ENCODE assay signal across 19 cellular contexts in the genomic region with DNA sequence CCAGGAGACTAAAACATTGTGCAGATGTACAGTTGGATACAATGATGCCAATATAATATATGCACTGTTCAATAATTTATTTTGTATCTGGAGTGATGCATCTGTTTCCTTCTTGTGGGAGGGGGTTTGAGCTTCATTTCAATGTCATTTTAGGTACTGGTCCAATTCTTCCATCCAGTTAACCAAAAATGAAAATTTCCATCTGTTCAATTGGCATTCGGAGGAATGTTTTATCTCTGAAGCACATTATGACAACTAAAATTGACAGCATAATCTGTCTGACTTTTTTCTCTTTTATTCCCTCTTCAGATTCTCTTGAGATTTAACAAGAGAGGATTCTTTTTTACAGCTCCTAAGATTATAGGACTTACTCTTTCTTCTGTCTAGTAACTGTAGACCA. TPM values are rescaled to one million over a fixed set of nuclear protein-coding genes. Genes with fewer than 3 reads are reported as not detected.
DNase-seq lines count a peak whose midpoint lies in the region; ATAC-seq and TF ChIP-seq lines count a peak whose summit lies in the region.
"Had no signal": no experiment of that assay in that cellular context is flagged by ENCODE, and none has a peak within 500 bp of the region (broad histone marks: within the 10 kb centered on the region; RNA-seq: fewer than 3 reads in every experiment).

No MANE protein-coding gene starts in this region.

- no peaks in the 10 kb centered on the region for H3K27me3 ChIP-seq in A673 (replicated peaks; ENCODE audit: insufficient read depth, low read depth, low read length, poor library complexity)
- H3K27me3 ChIP-seq: BE2C; BLaER1 treated with 17β-estradiol and CSF1 and Interleukin-3, amounts not matched to agents 10 nM and 100 nM had no signal

- no peaks in the 10 kb centered on the region for H3K9me3 ChIP-seq in A673 (ENCODE audit: low read depth, low read length, poor library complexity, severe bottlenecking)
- H3K9me3 ChIP-seq: BE2C had no signal

- no peak overlapping the region for H3K4me3 ChIP-seq in A673 (ENCODE audit: low read depth, low read length, poor library complexity, severe bottlenecking)
- H3K4me3 ChIP-seq: BLaER1 treated with 17β-estradiol and CSF1 and Interleukin-3, amounts not matched to agents 10 nM and 100 nM; GM23248 had no signal

- CTCF ChIA-PET in A673 (lab: Charles Lee): no interaction called here

- POLR2A ChIA-PET in A673 (lab: Charles Lee; ENCODE audit: low non-redundant PET): no interaction called here

- H3K4me1 ChIP-seq in A673 (ENCODE audit: insufficient read depth, low read length, poor library complexity, severe bottlenecking): peaks cover 17% of the 10 kb centered on the region
- H3K4me1 ChIP-seq: BE2C; BLaER1 treated with 17β-estradiol and CSF1 and Interleukin-3, amounts not matched to agents 10 nM and 100 nM had no signal

- no peaks in the 10 kb centered on the region for H3K36me3 ChIP-seq in A673 (ENCODE audit: insufficient read depth, low read length, poor library complexity, severe bottlenecking)
- H3K36me3 ChIP-seq: BE2C had no signal

- intact Hi-C loops in A673 (cut with micrococcal nuclease; ENCODE audit: unreplicated experiment): no loop called here

- no peak for TF ChIP-seq CTCF in A673 (conservative IDR thresholded peaks at IDR 0.05; ENCODE audit: low read depth, low read length)

- H3K27ac ChIP-seq in A673 (ENCODE audit: low read depth, low read length, poor library complexity, severe bottlenecking): peak overlapping the region; percentile 21
- H3K27ac ChIP-seq: BLaER1 treated with 17β-estradiol and CSF1 and Interleukin-3, amounts not matched to agents 10 nM and 100 nM; GM23248 had no signal

- ATAC-seq in GM21737 (IDR thresholded peaks at IDR 0.05; ENCODE audit: unreplicated experiment) (no peak), GM18858 (IDR thresholded peaks at IDR 0.05; ENCODE audit: unreplicated experiment) (no peak), HG03196 (IDR thresholded peaks at IDR 0.05; ENCODE audit: unreplicated experiment) (no peak)

- peak; percentile 37 for DNase-seq in A673 (ENCODE audit: low spot score)
- peak; percentile 66 for DNase-seq in NCI-H446 treated with DMSO at 0.1 percent for 48 hours (lab: John Stamatoyannopoulos, UW)
- DNase-seq in cerebellum (ENCODE audit: low spot score): peak; percentile 11
- DNase-seq in NCI-H82 treated with DMSO at 0.1 percent for 48 hours (lab: John Stamatoyannopoulos, UW; ENCODE audit: unreplicated experiment): no peak
- DNase-seq: 8988T; BE2C; CD4-positive, alpha-beta T cell; CD8-positive, alpha-beta memory T cell; DMS 273 treated with DMSO at 0.1 percent for 48 hours; DMS79; EL; GF-D8; GM23248; H7; HCEC 1CT had no signal

- BruUV-seq in A673 (replicated peaks; lab: Mats Ljungman, UMichigan): no TSS peak

RNA-seq across cellular contexts. Expression of a gene that starts 57.6 kb away (rescaled TPM):
- total RNA-seq in A673 (2021): 61.3 and 61.6 TPM in 2 replicates
- 8.2 TPM for total RNA-seq in cerebellum

RNA-seq across cellular contexts. Expression of a gene that starts 57.7 kb away (rescaled TPM):
- total RNA-seq in A673 (2021) (25.6 and 26.2 TPM in 2 replicates), cerebellum (35.1 TPM)
